22 cellular contexts compared by ENCODE assay signal in genomic region chr17:57493625-57494024, GRCh38.
DNase-seq lines count a peak whose midpoint lies in the region; ATAC-seq, FAIRE-seq and TF ChIP-seq lines count a peak whose summit lies in the region.
"Had no signal": no experiment of that assay in that cellular context is flagged by ENCODE, and none has a peak within 500 bp of the region (broad histone marks: within the 10 kb centered on the region; RNA-seq: fewer than 3 reads in every experiment).

No MANE protein-coding gene starts in this region.

- H2BK120ac ChIP-seq in mesendoderm (ENCODE audit: low read depth, low read length), result no peak overlapping the region

- FAIRE-seq in HTR-8/SVneo (lab: Jason Lieb, UNC), result peak; percentile 65
- FAIRE-seq: A549, GM12892 had no signal

- H3K9me3 Mint-ChIP-seq in activated T-helper 17 cell treated with anti-CD3 and anti-CD28 coated beads, Interleukin-2, amount 50 U/mL, for 72 hours, result no peaks in the 10 kb centered on the region
- H3K9me3 Mint-ChIP-seq: CD8-positive, alpha-beta T cell had no signal

- no peaks in the 10 kb centered on the region for H3K27me3 Mint-ChIP-seq in activated T-helper 17 cell treated with anti-CD3 and anti-CD28 coated beads, Interleukin-2, amount 50 U/mL, for 72 hours

- H2AK5ac ChIP-seq in mesendoderm (ENCODE audit: low read length), result no peak overlapping the region

- H3K4me2 ChIP-seq in BLaER1 treated with 17β-estradiol and CSF1 and Interleukin-3, amounts not matched to agents 10 nM and 100 nM, result peak overlapping the region in 10 of 11 experiments; percentile 3 to 71 (median 45); a peak in 19 of 22 replicates
- H3K4me2 ChIP-seq in mesendoderm (ENCODE audit: low read length), result no peak overlapping the region
- H3K4me2 ChIP-seq: A549, SK-N-SH had no signal

- H3K56ac ChIP-seq in mesendoderm (ENCODE audit: low read length), result no peak overlapping the region

- DNase-seq in HTR-8/SVneo (ENCODE audit: insufficient read length, low spot score) (no peak), posterior vena cava (ENCODE audit: low spot score) (peak; percentile 14), mesendoderm (no peak), heart right ventricle (no peak)
- DNase-seq: BE2C; CD8-positive, alpha-beta T cell; GOT3; HCEC 1CT; NCI-H1105; NCI-H146; NCI-H2029; NCI-H2227 treated with DMSO at 0.1 percent for 48 hours; NCI-H510A treated with DMSO at 0.1 percent for 48 hours; NCI-H748 treated with DMSO at 0.1 percent for 48 hours; SIG-M5; SK-N-SH had no signal

- H3K27ac Mint-ChIP-seq in activated T-helper 17 cell treated with anti-CD3 and anti-CD28 coated beads, Interleukin-2, amount 50 U/mL, for 72 hours, result peak overlapping the region; percentile 31
- H3K27ac Mint-ChIP-seq: CD8-positive, alpha-beta T cell had no signal

- no peak overlapping the region for H2BK15ac ChIP-seq in mesendoderm (replicated peaks; ENCODE audit: low read depth)

- H3K27me3 ChIP-seq in BLaER1 treated with 17β-estradiol and CSF1 and Interleukin-3, amounts not matched to agents 10 nM and 100 nM, result no peaks in the 10 kb centered on the region
- no peaks in the 10 kb centered on the region for H3K27me3 ChIP-seq in mesendoderm (ENCODE audit: insufficient read depth, low read length, poor library complexity)
- H3K27me3 ChIP-seq in heart right ventricle, result no peaks in the 10 kb centered on the region
- H3K27me3 ChIP-seq: BE2C had no signal

- intact Hi-C loops in posterior vena cava (cut with DNase I), result loop anchor here in 1 of 2 donors (10.0 kb wide), 1 partner anchor 101 kb away; no protein-coding TSS in a partner anchor
- intact Hi-C loops in heart right ventricle (cut with DNase I), result no loop called here

- no peak overlapping the region for H4K8ac ChIP-seq in mesendoderm (ENCODE audit: low read depth, low read length)

- H3K4me1 ChIP-seq in BLaER1 treated with 17β-estradiol and CSF1 and Interleukin-3, amounts not matched to agents 10 nM and 100 nM, result peaks cover 24 to 97% (median 80%) of the 10 kb centered on the region in 10 experiments
- H3K4me1 ChIP-seq in mesendoderm (ENCODE audit: control insufficient read depth, low read depth, low read length), result no peaks in the 10 kb centered on the region
- peaks cover 4 to 55% (median 35%) of the 10 kb centered on the region in 9 donors for H3K4me1 ChIP-seq in heart right ventricle
- H3K4me1 ChIP-seq: A549 had no signal

- H3K9me3 ChIP-seq in BLaER1 treated with 17β-estradiol and CSF1 and Interleukin-3, amounts not matched to agents 10 nM and 100 nM (replicated peaks in 1 of 11), result no peaks in the 10 kb centered on the region
- H3K9me3 ChIP-seq in heart right ventricle, result no peaks in the 10 kb centered on the region
- H3K9me3 ChIP-seq: A549, BE2C, SK-N-SH had no signal

- H3K18ac ChIP-seq in mesendoderm (ENCODE audit: low read length), result no peak overlapping the region

- H4K5ac ChIP-seq in mesendoderm (ENCODE audit: low read length), result no peak overlapping the region

- H3K36me3 Mint-ChIP-seq in activated T-helper 17 cell treated with anti-CD3 and anti-CD28 coated beads, Interleukin-2, amount 50 U/mL, for 72 hours (ENCODE audit: low read depth), result peaks cover 7% of the 10 kb centered on the region

- peaks cover 0 to 85% (median 23%) of the 10 kb centered on the region in 11 experiments; a peak in 11 of 22 replicates for H3K36me3 ChIP-seq in BLaER1 treated with 17β-estradiol and CSF1 and Interleukin-3, amounts not matched to agents 10 nM and 100 nM
- H3K36me3 ChIP-seq in mesendoderm (ENCODE audit: control insufficient read depth, insufficient read depth, low read length) (no peaks in the 10 kb centered on the region), heart right ventricle (no peaks in the 10 kb centered on the region)
- H3K36me3 ChIP-seq: BE2C had no signal

- H3K4me1 Mint-ChIP-seq in activated T-helper 17 cell treated with anti-CD3 and anti-CD28 coated beads, Interleukin-2, amount 50 U/mL, for 72 hours, result peaks cover 12% of the 10 kb centered on the region

- H3K79me1 ChIP-seq in mesendoderm (ENCODE audit: low read length), result peaks cover 2% of the 10 kb centered on the region

- no peak for TF ChIP-seq CTCF in heart right ventricle (IDR thresholded peaks at IDR 0.05)

- no peak overlapping the region for H3K23ac ChIP-seq in mesendoderm (ENCODE audit: low read length)

- no peak for ATAC-seq in activated T-helper 17 cell treated with anti-CD3 and anti-CD28 coated beads, Interleukin-2, amount 50 U/mL, for 72 hours (replicated peaks)
- ATAC-seq in GM21367 (IDR thresholded peaks at IDR 0.05; ENCODE audit: unreplicated experiment), result no peak
- ATAC-seq in heart right ventricle, result no peak
- ATAC-seq: A549; CD8-positive, alpha-beta T cell; Panc1 had no signal

- no peak overlapping the region for H3K9ac ChIP-seq in BLaER1 treated with 17β-estradiol and CSF1 and Interleukin-3, amounts not matched to agents 10 nM and 100 nM
- no peak overlapping the region for H3K9ac ChIP-seq in mesendoderm (ENCODE audit: low read length)
- H3K9ac ChIP-seq: SK-N-SH had no signal

- H3K4me3 ChIP-seq in BLaER1 treated with 17β-estradiol and CSF1 and Interleukin-3, amounts not matched to agents 10 nM and 100 nM, result no peak overlapping the region
- no peak overlapping the region for H3K4me3 ChIP-seq in mesendoderm (ENCODE audit: low read length)
- no peak overlapping the region for H3K4me3 ChIP-seq in heart right ventricle
- H3K4me3 ChIP-seq: A549 had no signal

- H3K27ac ChIP-seq in BLaER1 treated with 17β-estradiol and CSF1 and Interleukin-3, amounts not matched to agents 10 nM and 100 nM, result 0 out of 22 replicates have a peak overlapping the region, but pooled peaks of 1 of the 11 experiments have one; percentile 6
- H3K27ac ChIP-seq in mesendoderm (ENCODE audit: low read depth, low read length), result no peak overlapping the region
- H3K27ac ChIP-seq in heart right ventricle, result no peak overlapping the region
- H3K27ac ChIP-seq: A549 had no signal

- H3K79me2 ChIP-seq in mesendoderm (ENCODE audit: control insufficient read depth, insufficient read depth, low read length), result no peaks in the 10 kb centered on the region

- peaks cover 0 to 79% (median 0%) of the 10 kb centered on the region in 11 experiments; a peak in 4 of 22 replicates for H4K20me1 ChIP-seq in BLaER1 treated with 17β-estradiol and CSF1 and Interleukin-3, amounts not matched to agents 10 nM and 100 nM

- H2BK5ac ChIP-seq in mesendoderm (ENCODE audit: low read length), result no peak overlapping the region

- no peak overlapping the region for H3K4ac ChIP-seq in mesendoderm (ENCODE audit: low read depth, low read length)

- no CpG with 5 or more reads among the region's 6 CpGs for WGBS in mesendoderm (ENCODE audit: extremely low coverage, insufficient coverage, low lambda C conversion rate)
- WGBS in heart right ventricle, 2 donors, result 93 to 98% methylated on average over 6 of the region's 6 CpGs

- no peak overlapping the region for H3K4me3 Mint-ChIP-seq in activated T-helper 17 cell treated with anti-CD3 and anti-CD28 coated beads, Interleukin-2, amount 50 U/mL, for 72 hours
- H3K4me3 Mint-ChIP-seq: CD8-positive, alpha-beta T cell had no signal
